29 cellular contexts compared by ENCODE assay signal in the genomic region with DNA sequence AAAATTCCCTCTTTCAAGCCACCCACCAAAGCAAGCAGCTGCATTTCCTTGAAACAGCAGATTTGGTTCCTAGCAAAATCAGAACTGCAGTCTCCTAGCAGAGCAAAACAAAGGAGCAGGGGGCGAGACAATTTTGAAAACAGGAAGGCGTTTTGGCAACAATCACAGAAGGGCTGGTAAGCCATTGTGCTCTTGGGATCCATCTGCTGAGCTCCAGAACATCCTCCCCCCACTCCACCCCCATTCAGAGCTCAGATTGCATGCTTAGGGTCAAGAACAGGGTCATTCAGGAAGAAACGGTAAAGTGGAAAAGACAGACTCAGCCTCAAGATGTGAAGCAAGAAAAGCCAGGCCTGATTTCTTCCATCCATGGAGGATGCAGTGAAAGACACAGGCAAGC. TPM values are rescaled to one million over a fixed set of nuclear protein-coding genes. Genes with fewer than 3 reads are reported as not detected.
DNase-seq lines count a peak whose midpoint lies in the region; ATAC-seq, FAIRE-seq and TF ChIP-seq lines count a peak whose summit lies in the region.
"Had no signal": no experiment of that assay in that cellular context is flagged by ENCODE, and none has a peak within 500 bp of the region (broad histone marks: within the 10 kb centered on the region; RNA-seq: fewer than 3 reads in every experiment).

No MANE protein-coding gene starts in this region.

- no peak overlapping the region for H3K14ac ChIP-seq in H1 (ENCODE audit: insufficient read length)

- CTCF ChIA-PET in H1 (lab: Charles Lee; ENCODE audit: partially characterized antibody): interaction anchor here (0.6 to 1.5 kb wide), 4 partner anchors 15 to 665 kb away, joined by 3 read pairs; no protein-coding TSS in a partner anchor

- no peak overlapping the region for H2BK120ac ChIP-seq in H1 (replicated peaks; ENCODE audit: low read depth, low read length)

- no peak overlapping the region for H2BK20ac ChIP-seq in H1 (ENCODE audit: low read length)

- H2AK5ac ChIP-seq in H1 (ENCODE audit: low read depth, low read length): no peak overlapping the region

- 25 to 56% methylated on average over 3 of the region's 3 CpGs for WGBS in heart right ventricle, 2 donors
- 40% methylated on average over 1 of the region's 3 CpGs; no CpG with 5 or more reads in 1 of the 2 experiments for WGBS in H1 (ENCODE audit: extremely low coverage in 1 of 2, insufficient coverage in 1 of 2, insufficient read length in 1 of 2, insufficient replicate concordance in 2 of 2, low coverage in 1 of 2, low lambda C conversion rate in 2 of 2, missing lambda C conversion rate in 1 of 2), 2 experiments
- WGBS in mesodermal cell (ENCODE audit: insufficient coverage in 2 of 2), 2 experiments: no CpG with 5 or more reads among the region's 3 CpGs

- H3K18ac ChIP-seq in H1 (ENCODE audit: extremely low read depth, low read length): no peak overlapping the region

- TF ChIP-seq RAD21 in H1 (IDR thresholded peaks at IDR 0.05 in 1 of 2, conservative IDR thresholded peaks at IDR 0.05 in 1 of 2; ENCODE audit: low read depth in 2 of 2, low read length in 2 of 2): no peak

- peak; percentile 7 for FAIRE-seq in H1 (lab: Jason Lieb, UNC)
- FAIRE-seq: GM12878, TTC549 had no signal

- no peak for TF ChIP-seq POLR2A in H1 (IDR thresholded peaks at IDR 0.05; ENCODE audit: control extremely low read depth in 1 of 2, low read depth in 2 of 2, low read length in 2 of 2)

- no peak overlapping the region for H2BK12ac ChIP-seq in H1 (ENCODE audit: low read depth, low read length)

- TF ChIP-seq CTCF in heart right ventricle (IDR thresholded peaks at IDR 0.05): no peak
- no peak for TF ChIP-seq CTCF in H1 (IDR thresholded peaks at IDR 0.05; ENCODE audit: control extremely low read depth in 1 of 3, insufficient read depth in 1 of 3, low read depth in 1 of 3, low read length in 3 of 3)

- H3K9me3 ChIP-seq in heart right ventricle (peaks cover 0 to 1% (median 0%) of the 10 kb centered on the region in 11 donors), H1 (ENCODE audit: insufficient read depth in 2 of 2, low read depth in 1 of 2, low read length in 1 of 2) (no peaks in the 10 kb centered on the region), mesodermal cell (ENCODE audit: control insufficient read depth, low read length) (no peaks in the 10 kb centered on the region)
- H3K9me3 ChIP-seq: BLaER1, esophagus muscularis mucosa, Peyer's patch, SJSA1 had no signal

- peak in 7 of 8 donors; percentile 42 to 83 (median 75) for ATAC-seq in heart right ventricle
- ATAC-seq: GM12878, T-cell had no signal

- no peak overlapping the region for H4K8ac ChIP-seq in H1 (ENCODE audit: extremely low read depth, insufficient read depth, low read length)

- H3K36me3 ChIP-seq in heart right ventricle (no peaks in the 10 kb centered on the region), H1 (ENCODE audit: control insufficient read depth in 2 of 4, insufficient read depth in 4 of 4, low read length in 3 of 4) (no peaks in the 10 kb centered on the region), mesodermal cell (ENCODE audit: control insufficient read depth, insufficient read depth, low read length) (no peaks in the 10 kb centered on the region)
- H3K36me3 ChIP-seq: BLaER1, esophagus muscularis mucosa, Peyer's patch, SJSA1, stomach, tibial artery had no signal

- no peak for TF ChIP-seq EP300 in H1 (IDR thresholded peaks at IDR 0.05; ENCODE audit: borderline replicate concordance in 1 of 2, low read depth in 2 of 2, low read length in 2 of 2)

- no peaks in the 10 kb centered on the region for H3K79me2 ChIP-seq in H1 (ENCODE audit: control insufficient read depth in 1 of 2, insufficient read depth in 2 of 2, low read length in 2 of 2)

- intact Hi-C loops in heart right ventricle (cut with DNase I): loop anchor here in 1 of 10 donors (10.0 kb wide), 1 partner anchor 57 kb away; no protein-coding TSS in a partner anchor
- intact Hi-C loops in cardiac septum (cut with DNase I): no loop called here

- no peak overlapping the region for H4K5ac ChIP-seq in H1 (ENCODE audit: insufficient read length, low read depth, low read length)

- no peak overlapping the region for H2BK5ac ChIP-seq in H1 (ENCODE audit: low read depth, low read length)

- no peak overlapping the region for H3K9ac ChIP-seq in H1 (replicated peaks in 1 of 4; ENCODE audit: extremely low read depth in 1 of 4, low read depth in 3 of 4, low read length in 3 of 4)
- H3K9ac ChIP-seq: BLaER1 had no signal

- H3K79me1 ChIP-seq in H1 (ENCODE audit: low read depth, low read length): no peaks in the 10 kb centered on the region

- H3K4me2 ChIP-seq in H1 (ENCODE audit: insufficient read depth in 1 of 2, low read depth in 2 of 2, low read length in 2 of 2): no peak overlapping the region; a peak in 1 of 4 replicates
- H3K4me2 ChIP-seq: BLaER1 had no signal

- H3K27ac ChIP-seq in heart right ventricle (peak overlapping the region in 5 of 10 donors; percentile 1 to 64 (median 60)), H1 (ENCODE audit: low read depth, low read length) (no peak overlapping the region), mesodermal cell (ENCODE audit: low read depth, low read length, severe bottlenecking) (peak overlapping the region; percentile 16)
- H3K27ac ChIP-seq: BLaER1, esophagus muscularis mucosa, Peyer's patch, SJSA1, stomach, tibial artery had no signal

- DNase-seq in heart right ventricle (peak in 1 of 2 donors; percentile 27), cardiac septum (ENCODE audit: low spot score) (no peak), H1 (ENCODE audit: low read depth in 1 of 2, low spot score in 2 of 2) (no peak), skeletal muscle cell (ENCODE audit: low read depth) (peak; percentile 47), T-helper 2 cell (no peak), pons (ENCODE audit: low spot score) (no peak)
- DNase-seq in activated CD4-positive, alpha-beta T cell treated with anti-CD3 and anti-CD28 coated beads, Interleukin-2, amount 50 U/mL, for 4 hours: no peak
- DNase-seq: activated CD4-positive, CD25-positive, alpha-beta regulatory T cell treated with anti-CD3 and anti-CD28 coated beads, Interleukin-2, amount 50 U/mL, for 72 hours; activated effector memory CD4-positive, alpha-beta T cell treated with anti-CD3 and anti-CD28 coated beads, Interleukin-2, amount 50 U/mL, for 16 hours; activated naive CD8-positive, alpha-beta T cell treated with anti-CD3 and anti-CD28 coated beads, Interleukin-2, amount 10 ng/mL, durations not matched to agents 7 days and 5 days; COR-L47; effector CD8-positive, alpha-beta T cell; HCEC 1CT; mesenchymal stem cell; naive B cell; NCI-H2029 treated with DMSO at 0.1 percent for 48 hours; NCI-H446; Peyer's patch; posterior cingulate gyrus; stimulated activated CD8-positive, alpha-beta memory T cell treated with anti-CD3 and anti-CD28 coated beads, Interleukin-4, amount 100 ng/mL, for 48 hours; stomach; T-cell; tibial artery had no signal

- H3K4me3 ChIP-seq in heart right ventricle: no peak overlapping the region
- H3K4me3 ChIP-seq in H1 (ENCODE audit: extremely low read depth in 1 of 4, insufficient read depth in 2 of 4, low read depth in 3 of 4, low read length in 4 of 4): no peak overlapping the region
- no peak overlapping the region for H3K4me3 ChIP-seq in mesodermal cell (ENCODE audit: extremely low read depth, insufficient read depth, low read length, poor library complexity, severe bottlenecking)
- no peak overlapping the region for H3K4me3 ChIP-seq in skeletal muscle cell (ENCODE audit: low read depth, low read length)
- H3K4me3 ChIP-seq: BLaER1, esophagus muscularis mucosa, GM12878, Peyer's patch, SJSA1, stomach, tibial artery had no signal

- no peak overlapping the region for H2AFZ ChIP-seq in H1 (ENCODE audit: low read length)

- H3K4me1 ChIP-seq in heart right ventricle: peaks cover 0 to 34% (median 8%) of the 10 kb centered on the region in 9 donors
- peaks cover 0 to 7% (median 0%) of the 10 kb centered on the region in 4 experiments; a peak in 2 of 7 replicates for H3K4me1 ChIP-seq in H1 (replicated peaks in 1 of 4; ENCODE audit: control insufficient read depth in 3 of 4, insufficient read depth in 4 of 4, low read length in 3 of 4)
- H3K4me1 ChIP-seq in mesodermal cell (ENCODE audit: control insufficient read depth, insufficient read depth, low read length, poor library complexity, severe bottlenecking): peaks cover 12% of the 10 kb centered on the region
- H3K4me1 ChIP-seq: BLaER1, Peyer's patch, SJSA1, stomach, tibial artery had no signal

- H3K27me3 ChIP-seq in heart right ventricle (peaks cover 0 to 19% (median 0%) of the 10 kb centered on the region in 7 donors), H1 (replicated peaks in 1 of 4; ENCODE audit: control insufficient read depth in 3 of 4, extremely low read depth in 1 of 4, insufficient read depth in 3 of 4, low read length in 3 of 4) (peaks cover 2 to 3% (median 3%) of the 10 kb centered on the region in 4 experiments; a peak in 6 of 7 replicates)
- H3K27me3 ChIP-seq: Peyer's patch, SJSA1, tibial artery had no signal

- no peak overlapping the region for H2BK15ac ChIP-seq in H1 (ENCODE audit: low read length)

- H3K23ac ChIP-seq in H1 (ENCODE audit: insufficient read length): no peak overlapping the region

- H4K20me1 ChIP-seq in H1 (replicated peaks in 1 of 2; ENCODE audit: control insufficient read depth in 1 of 2, insufficient read depth in 2 of 2, low read length in 2 of 2): no peaks in the 10 kb centered on the region
- H4K20me1 ChIP-seq: BLaER1 had no signal

- no peak overlapping the region for H3K4ac ChIP-seq in H1 (replicated peaks; ENCODE audit: insufficient read length, low read depth, low read length)

- no peak overlapping the region for H4K91ac ChIP-seq in H1 (replicated peaks; ENCODE audit: insufficient read length, low read length)

- H3K56ac ChIP-seq in H1 (replicated peaks; ENCODE audit: insufficient read length, low read depth, low read length): no peak overlapping the region

- POLR2A ChIA-PET in H1 (lab: Charles Lee; ENCODE audit: partially characterized antibody): no interaction called here

- H3K23me2 ChIP-seq in H1 (ENCODE audit: low read depth, low read length): no peaks in the 10 kb centered on the region

TF ChIP-seq in H1, 55 proteins besides CTCF, POLR2A, EP300 and RAD21 (continues in another document):
- TF ChIP-seq NRF1 (IDR thresholded peaks at IDR 0.05; ENCODE audit: low read depth, low read length) (no peak), SRF (IDR thresholded peaks at IDR 0.05; ENCODE audit: low read depth, low read length) (no peak)

RNA-seq across cellular contexts. Expression of gene PCDH19, which starts 7.6 kb away (rescaled TPM):
- total RNA-seq in heart right ventricle: 1 to 10 TPM in 3 of 10 donors, under 1 TPM in 7; 0.15 to 1.8 (median 0.67) TPM
- under 1 TPM; 0.16 to 0.29 TPM for polyA plus RNA-seq in heart right ventricle
- total RNA-seq in cardiac septum: 0.54 TPM
- total RNA-seq in H1 (2021; fragmentation: NEBNext Ultra II Directional; extraction: Animal tissue kit (Norgen Biotek cat#: 25700)): 0.46 and 1.2 TPM in 2 replicates
- 0.12 and 0.17 TPM in 2 replicates for polyA plus RNA-seq in H1 (2011; rRNA removed)
- 0.10 TPM for polyA plus RNA-seq in H1 (2011; cell fraction: cytosol; rRNA removed)
- 0.56 TPM for polyA plus RNA-seq in H1 (2011; cell fraction: nucleus; rRNA removed)
- polyA plus RNA-seq in H1 (2012, experiment 1 of 2): 0.10 to 0.23 TPM (median 0.17 TPM) in 4 replicates
- polyA plus RNA-seq in H1 (2012, experiment 2 of 2): 0.05 TPM
- polyA plus RNA-seq in H1 (2013, experiment 1 of 2): 0.43 TPM
- polyA plus RNA-seq in H1 (2013, experiment 2 of 2): 0.50 TPM
- 0.22 and 0.60 TPM in 2 replicates for polyA minus RNA-seq in H1 (2011; rRNA and poly(A)+ RNA removed)
- polyA minus RNA-seq in H1 (2011; cell fraction: cytosol; rRNA and poly(A)+ RNA removed): 0.22 TPM
- polyA minus RNA-seq in H1 (2011; cell fraction: nucleus; rRNA and poly(A)+ RNA removed): 0.80 TPM
- 6.0 TPM for polyA plus RNA-seq in mesodermal cell (2013, experiment 1 of 2)
- 5.1 TPM for polyA plus RNA-seq in mesodermal cell (2013, experiment 2 of 2)
- total RNA-seq: activated naive CD8-positive, alpha-beta T cell treated with anti-CD3 and anti-CD28 coated beads, Interleukin-2, amount 10 ng/mL, durations not matched to agents 7 days and 5 days; GM12878; SJSA1 had no signal
